In the genomic region with DNA sequence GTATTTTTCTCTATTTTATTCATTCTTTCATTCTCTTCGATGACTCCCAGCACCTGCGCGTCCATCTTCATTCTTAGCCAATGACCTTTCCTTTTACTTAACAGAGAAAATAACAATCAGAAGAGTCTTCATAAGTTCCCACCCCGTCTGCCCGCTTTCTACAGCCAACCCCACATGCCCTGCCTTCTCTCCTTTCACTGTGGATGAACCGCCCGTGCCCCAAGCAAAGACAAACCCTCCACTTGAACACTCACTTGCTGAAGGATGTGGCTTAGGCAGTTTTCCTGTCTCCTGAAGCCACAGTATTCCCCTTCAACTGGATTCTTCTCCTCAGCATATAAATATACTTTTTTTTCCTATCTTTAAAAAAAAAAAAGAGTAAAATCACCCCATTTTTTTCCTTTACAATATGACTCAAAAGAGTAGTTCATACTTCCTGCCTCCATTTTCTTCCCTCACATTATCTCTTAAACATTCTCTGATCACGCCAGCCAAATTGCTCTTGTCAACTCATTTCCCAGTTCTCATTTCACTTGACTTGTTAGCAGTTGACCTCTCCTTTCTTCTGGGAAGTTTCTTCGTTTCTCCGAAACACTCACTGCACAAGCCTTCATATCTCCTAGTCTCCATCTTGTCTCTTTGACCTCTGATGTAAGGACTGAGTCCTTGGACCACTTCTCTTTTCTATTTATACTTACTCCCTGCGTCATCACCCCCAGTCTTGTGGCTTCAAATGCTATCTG, we compare ENCODE assay signal across 1 cellular context.
TF ChIP-seq lines count a peak whose summit lies in the region.

No MANE protein-coding gene starts in this region.

TF ChIP-seq in GM12878, 131 proteins besides CTCF, POLR2A, EP300 and RAD21 (continued from another document):
- TF ChIP-seq, protein P1, sequence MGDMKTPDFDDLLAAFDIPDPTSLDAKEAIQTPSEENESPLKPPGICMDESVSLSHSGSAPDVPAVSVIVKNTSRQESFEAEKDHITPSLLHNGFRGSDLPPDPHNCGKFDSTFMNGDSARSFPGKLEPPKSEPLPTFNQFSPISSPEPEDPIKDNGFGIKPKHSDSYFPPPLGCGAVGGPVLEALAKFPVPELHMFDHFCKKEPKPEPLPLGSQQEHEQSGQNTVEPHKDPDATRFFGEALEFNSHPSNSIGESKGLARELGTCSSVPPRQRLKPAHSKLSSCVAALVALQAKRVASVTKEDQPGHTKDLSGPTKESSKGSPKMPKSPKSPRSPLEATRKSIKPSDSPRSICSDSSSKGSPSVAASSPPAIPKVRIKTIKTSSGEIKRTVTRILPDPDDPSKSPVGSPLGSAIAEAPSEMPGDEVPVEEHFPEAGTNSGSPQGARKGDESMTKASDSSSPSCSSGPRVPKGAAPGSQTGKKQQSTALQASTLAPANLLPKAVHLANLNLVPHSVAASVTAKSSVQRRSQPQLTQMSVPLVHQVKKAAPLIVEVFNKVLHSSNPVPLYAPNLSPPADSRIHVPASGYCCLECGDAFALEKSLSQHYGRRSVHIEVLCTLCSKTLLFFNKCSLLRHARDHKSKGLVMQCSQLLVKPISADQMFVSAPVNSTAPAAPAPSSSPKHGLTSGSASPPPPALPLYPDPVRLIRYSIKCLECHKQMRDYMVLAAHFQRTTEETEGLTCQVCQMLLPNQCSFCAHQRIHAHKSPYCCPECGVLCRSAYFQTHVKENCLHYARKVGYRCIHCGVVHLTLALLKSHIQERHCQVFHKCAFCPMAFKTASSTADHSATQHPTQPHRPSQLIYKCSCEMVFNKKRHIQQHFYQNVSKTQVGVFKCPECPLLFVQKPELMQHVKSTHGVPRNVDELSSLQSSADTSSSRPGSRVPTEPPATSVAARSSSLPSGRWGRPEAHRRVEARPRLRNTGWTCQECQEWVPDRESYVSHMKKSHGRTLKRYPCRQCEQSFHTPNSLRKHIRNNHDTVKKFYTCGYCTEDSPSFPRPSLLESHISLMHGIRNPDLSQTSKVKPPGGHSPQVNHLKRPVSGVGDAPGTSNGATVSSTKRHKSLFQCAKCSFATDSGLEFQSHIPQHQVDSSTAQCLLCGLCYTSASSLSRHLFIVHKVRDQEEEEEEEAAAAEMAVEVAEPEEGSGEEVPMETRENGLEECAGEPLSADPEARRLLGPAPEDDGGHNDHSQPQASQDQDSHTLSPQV (IDR thresholded peaks at IDR 0.05), result no peak
- TF ChIP-seq IKZF2 (IDR thresholded peaks at IDR 0.05) (peak; percentile 81 to 85; a peak in 3 of 4 replicates), SPI1 (IDR thresholded peaks at IDR 0.05; ENCODE audit: borderline replicate concordance, insufficient read depth, low read depth, low read length) (peak; percentile 97), BHLHE40 (IDR thresholded peaks at IDR 0.05; ENCODE audit: borderline replicate concordance in 1 of 2, low read depth in 2 of 2, low read length in 1 of 2) (peak in 1 of 2 experiments; percentile 31; a peak in 2 of 4 replicates), CBX3 (IDR thresholded peaks at IDR 0.05; ENCODE audit: borderline replicate concordance, low read depth) (no peak), BMI1 (IDR thresholded peaks at IDR 0.05; ENCODE audit: borderline replicate concordance) (0 out of 2 replicates have a peak, but pooled peaks have one; percentile 14), RUNX3 (IDR thresholded peaks at IDR 0.05; ENCODE audit: low read length) (peak; percentile 85), ZNF217 (IDR thresholded peaks at IDR 0.05) (no peak), NFYA (IDR thresholded peaks at IDR 0.05; ENCODE audit: borderline replicate concordance, low read depth, low read length) (no peak), ZNF384 (IDR thresholded peaks at IDR 0.05; ENCODE audit: borderline replicate concordance, low read depth, low read length) (peak; percentile 68)
- TF ChIP-seq, protein P2, sequence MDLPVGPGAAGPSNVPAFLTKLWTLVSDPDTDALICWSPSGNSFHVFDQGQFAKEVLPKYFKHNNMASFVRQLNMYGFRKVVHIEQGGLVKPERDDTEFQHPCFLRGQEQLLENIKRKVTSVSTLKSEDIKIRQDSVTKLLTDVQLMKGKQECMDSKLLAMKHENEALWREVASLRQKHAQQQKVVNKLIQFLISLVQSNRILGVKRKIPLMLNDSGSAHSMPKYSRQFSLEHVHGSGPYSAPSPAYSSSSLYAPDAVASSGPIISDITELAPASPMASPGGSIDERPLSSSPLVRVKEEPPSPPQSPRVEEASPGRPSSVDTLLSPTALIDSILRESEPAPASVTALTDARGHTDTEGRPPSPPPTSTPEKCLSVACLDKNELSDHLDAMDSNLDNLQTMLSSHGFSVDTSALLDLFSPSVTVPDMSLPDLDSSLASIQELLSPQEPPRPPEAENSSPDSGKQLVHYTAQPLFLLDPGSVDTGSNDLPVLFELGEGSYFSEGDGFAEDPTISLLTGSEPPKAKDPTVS (IDR thresholded peaks at IDR 0.05; ENCODE audit: low read depth, low read length), result no peak
